ENCODE assay signal across 22 cellular contexts in genomic region chr2:43355399-43355798, GRCh38.
DNase-seq lines count a peak whose midpoint lies in the region; ATAC-seq, FAIRE-seq and TF ChIP-seq lines count a peak whose summit lies in the region.
"Had no signal": no experiment of that assay in that cellular context is flagged by ENCODE, and none has a peak within 500 bp of the region (broad histone marks: within the 10 kb centered on the region; RNA-seq: fewer than 3 reads in every experiment).

No MANE protein-coding gene starts in this region.

- H3K4me2 ChIP-seq in HepG2 (ENCODE audit: low read depth, low read length), result no peak overlapping the region
- no peak overlapping the region for H3K4me2 ChIP-seq in neural progenitor cell
- H3K4me2 ChIP-seq: A549 had no signal

- CTCF ChIA-PET in HepG2 (lab: Yijun Ruan, JAX; ENCODE audit: low intra/inter-chr PET ratio, low total read pairs), result no interaction called here

- H3K27me3 ChIP-seq in HepG2 (ENCODE audit: control insufficient read depth in 1 of 2, insufficient read depth in 2 of 2, low read length in 2 of 2), result no peaks in the 10 kb centered on the region
- no peaks in the 10 kb centered on the region for H3K27me3 ChIP-seq in right lobe of liver
- no peaks in the 10 kb centered on the region for H3K27me3 ChIP-seq in neural progenitor cell
- H3K27me3 ChIP-seq: BLaER1 treated with 17β-estradiol and CSF1 and Interleukin-3, amounts not matched to agents 10 nM and 100 nM had no signal

- no peak overlapping the region for H3K27ac ChIP-seq in HepG2 (ENCODE audit: extremely low read length, insufficient read depth, low read length)
- H3K27ac ChIP-seq in right lobe of liver, result no peak overlapping the region
- H3K27ac ChIP-seq in neural progenitor cell, result no peak overlapping the region
- H3K27ac ChIP-seq: 22Rv1; A549; BLaER1 treated with 17β-estradiol and CSF1 and Interleukin-3, amounts not matched to agents 10 nM and 100 nM; C4-2B had no signal

- H2AFZ ChIP-seq in HepG2 (ENCODE audit: low read length) (no peak overlapping the region), neural progenitor cell (replicated peaks) (no peak overlapping the region)

- no peaks in the 10 kb centered on the region for H3K9me3 Mint-ChIP-seq in endothelial cell (ENCODE audit: unreplicated experiment)
- peaks cover 2% of the 10 kb centered on the region for H3K9me3 Mint-ChIP-seq in neural progenitor cell
- H3K9me3 Mint-ChIP-seq: CD4-positive, alpha-beta T cell; CD8-positive, alpha-beta T cell had no signal

- WGBS in HepG2 (ENCODE audit: low lambda C conversion rate), result 84% methylated on average over 3 of the region's 3 CpGs
- 38% methylated on average over 3 of the region's 3 CpGs for WGBS in right lobe of liver (ENCODE audit: insufficient coverage, low coverage, low lambda C conversion rate, missing lambda C conversion rate)

- no peaks in the 10 kb centered on the region for H3F3A ChIP-seq in neural progenitor cell (ENCODE audit: low read depth)

- no peaks in the 10 kb centered on the region for H3K36me3 ChIP-seq in HepG2 (replicated peaks in 1 of 2; ENCODE audit: control insufficient read depth in 1 of 2, insufficient read depth in 2 of 2, low read length in 2 of 2)
- no peaks in the 10 kb centered on the region for H3K36me3 ChIP-seq in right lobe of liver
- H3K36me3 ChIP-seq in neural progenitor cell, result no peaks in the 10 kb centered on the region

- H3K9me3 ChIP-seq in HepG2 (ENCODE audit: low read length), result no peaks in the 10 kb centered on the region
- no peaks in the 10 kb centered on the region for H3K9me3 ChIP-seq in right lobe of liver
- H3K9me3 ChIP-seq in neural progenitor cell (ENCODE audit: low read depth), result no peaks in the 10 kb centered on the region
- H3K9me3 ChIP-seq: A549, Caco-2 had no signal

- H4K20me1 ChIP-seq in HepG2 (ENCODE audit: insufficient read depth, low read length), result no peaks in the 10 kb centered on the region
- no peaks in the 10 kb centered on the region for H4K20me1 ChIP-seq in neural progenitor cell (ENCODE audit: low read depth)
- H4K20me1 ChIP-seq: BLaER1 treated with 17β-estradiol and CSF1 and Interleukin-3, amounts not matched to agents 10 nM and 100 nM had no signal

- H3K27me3 Mint-ChIP-seq in endothelial cell (ENCODE audit: unreplicated experiment) (peaks cover 1% of the 10 kb centered on the region), neural progenitor cell (ENCODE audit: insufficient read depth, low read depth) (no peaks in the 10 kb centered on the region)
- H3K27me3 Mint-ChIP-seq: B cell; CD4-positive, alpha-beta T cell had no signal

- no peaks in the 10 kb centered on the region for H3K36me3 Mint-ChIP-seq in endothelial cell (ENCODE audit: low read depth, unreplicated experiment)
- H3K36me3 Mint-ChIP-seq in neural progenitor cell, result peaks cover 2% of the 10 kb centered on the region
- H3K36me3 Mint-ChIP-seq: CD8-positive, alpha-beta T cell had no signal

- H3K9ac ChIP-seq in HepG2 (ENCODE audit: insufficient read depth, low read depth, low read length), result no peak overlapping the region
- H3K9ac ChIP-seq in neural progenitor cell, result no peak overlapping the region
- H3K9ac ChIP-seq: BLaER1 treated with 17β-estradiol and CSF1 and Interleukin-3, amounts not matched to agents 10 nM and 100 nM had no signal

- POLR2A ChIA-PET in HepG2 (lab: Yijun Ruan, JAX), result no interaction called here

- no peak for ATAC-seq in HepG2
- ATAC-seq in right lobe of liver, result no peak
- ATAC-seq: A549; CD8-positive, alpha-beta T cell had no signal

- H3K4me3 Mint-ChIP-seq in endothelial cell (ENCODE audit: unreplicated experiment) (no peak overlapping the region), neural progenitor cell (no peak overlapping the region)
- H3K4me3 Mint-ChIP-seq: B cell; CD4-positive, alpha-beta T cell; CD8-positive, alpha-beta T cell had no signal

- peak in 1 of 2 experiments; percentile 10; a peak in 1 of 4 replicates for TF ChIP-seq EP300 in HepG2 (IDR thresholded peaks at IDR 0.05; ENCODE audit: low read depth in 2 of 2, low read length in 2 of 2)
- TF ChIP-seq EP300 in HepG2 (CRISPR knock-in tag; IDR thresholded peaks at IDR 0.05; ENCODE audit: borderline replicate concordance), result no peak

- in situ Hi-C loops in HepG2 (cut with HindIII; ENCODE audit: extremely low pct_ligation_motif_present, low pct_unique_long_range_greater_than_20kb), result no loop called here

- H3K4me1 Mint-ChIP-seq in endothelial cell (ENCODE audit: unreplicated experiment), result peaks cover 14% of the 10 kb centered on the region
- H3K4me1 Mint-ChIP-seq in neural progenitor cell, result peaks cover 9% of the 10 kb centered on the region
- H3K4me1 Mint-ChIP-seq: B cell had no signal

- TF ChIP-seq CTCF in HepG2 (CRISPR knock-in tag; IDR thresholded peaks at IDR 0.05) (no peak), right lobe of liver (IDR thresholded peaks at IDR 0.05) (no peak), endothelial cell (IDR thresholded peaks at IDR 0.05; ENCODE audit: unreplicated experiment) (no peak), neural progenitor cell (IDR thresholded peaks at IDR 0.05) (no peak)

- H3K27ac Mint-ChIP-seq in endothelial cell (ENCODE audit: unreplicated experiment), result peak overlapping the region; percentile 49
- H3K27ac Mint-ChIP-seq in neural progenitor cell, result peak overlapping the region; percentile 42
- H3K27ac Mint-ChIP-seq: B cell; CD4-positive, alpha-beta T cell; CD8-positive, alpha-beta T cell had no signal

- intact Hi-C loops in HepG2 (cut with micrococcal nuclease; ENCODE audit: unreplicated experiment), result no loop called here
- intact Hi-C loops in right lobe of liver (cut with DNase I), result no loop called here

- no peak overlapping the region for H3K4me3 ChIP-seq in HepG2 (replicated peaks in 1 of 3; ENCODE audit: insufficient read depth in 1 of 3, low read depth in 2 of 3, low read length in 3 of 3)
- H3K4me3 ChIP-seq in right lobe of liver, result no peak overlapping the region
- H3K4me3 ChIP-seq in neural progenitor cell, result no peak overlapping the region
- H3K4me3 ChIP-seq: A549; BLaER1 treated with 17β-estradiol and CSF1 and Interleukin-3, amounts not matched to agents 10 nM and 100 nM had no signal

- TF ChIP-seq POLR2A in HepG2 (IDR thresholded peaks at IDR 0.05; ENCODE audit: insufficient read depth in 1 of 2, low read depth in 2 of 2, low read length in 2 of 2), result no peak
- no peak for TF ChIP-seq POLR2A in right lobe of liver (IDR thresholded peaks at IDR 0.05)

- H3K79me2 ChIP-seq in HepG2 (ENCODE audit: insufficient read depth, low read length) (no peaks in the 10 kb centered on the region), neural progenitor cell (ENCODE audit: low read depth) (no peaks in the 10 kb centered on the region)

- no TSS peak for BruUV-seq in HepG2 (replicated peaks; lab: Mats Ljungman, UMichigan)

- DNase-seq in HepG2 (ENCODE audit: low spot score) (no peak), right lobe of liver (no peak), endothelial cell (ENCODE audit: low spot score) (no peak), neural progenitor cell (ENCODE audit: low spot score) (no peak), NCI-H1930 (lab: John Stamatoyannopoulos, UW) (no peak), NCI-H2196 treated with DMSO at 0.1 percent for 48 hours (lab: John Stamatoyannopoulos, UW; ENCODE audit: unreplicated experiment) (no peak)
- DNase-seq: AML-193; Caco-2; Calu3; CD4-positive, alpha-beta T cell; CD8-positive, alpha-beta T cell; DMS79 treated with DMSO at 0.1 percent for 48 hours; GF-D8 had no signal

- H3K4me1 ChIP-seq in HepG2 (ENCODE audit: insufficient read depth, low read length), result peaks cover 49% of the 10 kb centered on the region
- peaks cover 0 to 30% (median 0%) of the 10 kb centered on the region in 4 donors for H3K4me1 ChIP-seq in right lobe of liver
- H3K4me1 ChIP-seq in neural progenitor cell, result no peaks in the 10 kb centered on the region

- FAIRE-seq in HepG2 (lab: Jason Lieb, UNC), result no peak
- FAIRE-seq: A549, D721Med, G401.6, GM12891, GM19239 had no signal

- TF ChIP-seq RAD21 in HepG2 (CRISPR knock-in tag; IDR thresholded peaks at IDR 0.05), result no peak

TF ChIP-seq in HepG2, 621 proteins besides CTCF, POLR2A, EP300 and RAD21:
- no peak for TF ChIP-seq TCF7 (IDR thresholded peaks at IDR 0.05; ENCODE audit: low read depth)
- no peak for TF ChIP-seq MAFK (conservative IDR thresholded peaks at IDR 0.05 in 1 of 2, IDR thresholded peaks at IDR 0.05 in 1 of 2; ENCODE audit: low read length in 2 of 2)
- peak; percentile 32; the same call in 1 of the 2 replicates for TF ChIP-seq NCOA2 (CRISPR knock-in tag; IDR thresholded peaks at IDR 0.05)
- no peak for TF ChIP-seq ATM (IDR thresholded peaks at IDR 0.05; ENCODE audit: borderline replicate concordance)
- no peak for TF ChIP-seq ZNF562 (CRISPR knock-in tag; IDR thresholded peaks at IDR 0.05; ENCODE audit: borderline replicate concordance)
- TF ChIP-seq RARA (CRISPR knock-in tag; IDR thresholded peaks at IDR 0.05), result peak; percentile 29; the same call in 1 of the 2 replicates
- TF ChIP-seq SOX6 (IDR thresholded peaks at IDR 0.05), result no peak
- 0 out of 2 replicates have a peak, but pooled peaks have one; percentile 19 for TF ChIP-seq SOX6 (CRISPR knock-in tag; IDR thresholded peaks at IDR 0.05)
- TF ChIP-seq GATAD2A (CRISPR knock-in tag; IDR thresholded peaks at IDR 0.05), result 0 out of 2 replicates have a peak, but pooled peaks have one; percentile 10
- peak; percentile 68 for TF ChIP-seq BCL6 (CRISPR knock-in tag; IDR thresholded peaks at IDR 0.05)
